ENCODE assay signal across 18 cellular contexts in the genomic region with DNA sequence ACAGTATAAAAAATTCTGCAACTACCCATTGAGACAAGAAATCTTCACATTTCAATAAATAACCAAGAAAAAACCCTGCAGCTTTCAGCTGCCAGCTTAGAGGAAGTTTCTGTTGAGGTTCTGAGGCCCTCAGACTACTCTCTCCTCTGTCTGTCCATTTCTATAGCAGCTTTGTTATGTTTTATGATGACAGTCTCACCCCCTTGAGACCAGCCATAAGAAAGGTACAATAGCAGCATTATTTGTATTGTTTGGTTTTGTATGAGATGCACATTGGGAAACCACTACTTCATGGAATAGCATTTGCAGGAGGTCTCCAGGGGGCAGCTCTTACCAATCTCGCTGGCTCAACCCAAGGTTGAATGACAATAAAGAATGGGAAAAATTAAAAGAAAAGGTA.
DNase-seq lines count a peak whose midpoint lies in the region; ATAC-seq and TF ChIP-seq lines count a peak whose summit lies in the region.
"Had no signal": no experiment of that assay in that cellular context is flagged by ENCODE, and none has a peak within 500 bp of the region (broad histone marks: within the 10 kb centered on the region; RNA-seq: fewer than 3 reads in every experiment).

No MANE protein-coding gene starts in this region.

- H3K36me3 ChIP-seq in HUES48 (ENCODE audit: control insufficient read depth, insufficient read depth, low read length) (no peaks in the 10 kb centered on the region), endodermal cell (ENCODE audit: control insufficient read depth, insufficient read depth, low read length) (no peaks in the 10 kb centered on the region)
- H3K36me3 ChIP-seq: BLaER1 treated with 17β-estradiol and CSF1 and Interleukin-3, amounts not matched to agents 10 nM and 100 nM had no signal

- no peak overlapping the region for H3K27ac Mint-ChIP-seq in endodermal cell
- H3K27ac Mint-ChIP-seq: CD8-positive, alpha-beta memory T cell; HFFc6; IgD-negative memory B cell had no signal

- H3K4me1 ChIP-seq in HUES48 (ENCODE audit: control insufficient read depth, insufficient read depth, low read length) (peaks cover 39% of the 10 kb centered on the region), endodermal cell (ENCODE audit: control insufficient read depth, insufficient read depth, low read length) (no peaks in the 10 kb centered on the region)

- ATAC-seq in HG03159 (IDR thresholded peaks at IDR 0.05; ENCODE audit: unreplicated experiment) = no peak

- DNase-seq in NCI-H187 treated with DMSO at 0.1 percent for 48 hours (lab: John Stamatoyannopoulos, UW) (peak; percentile 79), NCI-H345 treated with DMSO at 0.1 percent for 48 hours (lab: John Stamatoyannopoulos, UW; ENCODE audit: unreplicated experiment) (peak; percentile 74), endodermal cell (no peak), NCI-H2227 (lab: John Stamatoyannopoulos, UW; ENCODE audit: unreplicated experiment) (no peak), nucleus accumbens (lab: John Stamatoyannopoulos, UW) (no peak)
- DNase-seq: CD8-positive, alpha-beta memory T cell; HFFc6; Karpas-422; NCI-H1694; NCI-H524 treated with DMSO at 0.1 percent for 48 hours; NK-92 treated with Interleukin-12 subunit alpha and Interleukin-12 subunit beta, amount 100 ng/mL, for 24 hours; Right ventricle myocardium superior had no signal

- H3K27ac ChIP-seq in HUES48 (ENCODE audit: low read depth, low read length) = peak overlapping the region; percentile 51
- H3K27ac ChIP-seq in endodermal cell (ENCODE audit: low read depth, low read length) = peak overlapping the region; percentile 25
- H3K27ac ChIP-seq: BLaER1 treated with 17β-estradiol and CSF1 and Interleukin-3, amounts not matched to agents 10 nM and 100 nM; HL-60; SK-N-MC had no signal

- no peaks in the 10 kb centered on the region for H3K27me3 Mint-ChIP-seq in endodermal cell (ENCODE audit: insufficient read depth)

- WGBS in endodermal cell (ENCODE audit: insufficient coverage in 1 of 2, insufficient read length in 1 of 2), 2 experiments = 79 to 100% methylated on average over 1 of the region's 1 CpG

- H3K9me3 Mint-ChIP-seq in endodermal cell = no peaks in the 10 kb centered on the region
- H3K9me3 Mint-ChIP-seq: HFFc6, IgD-negative memory B cell had no signal

- H3K9me3 ChIP-seq in HUES48 (ENCODE audit: control insufficient read depth, insufficient read depth, low read length) (no peaks in the 10 kb centered on the region), endodermal cell (ENCODE audit: control insufficient read depth, low read length) (no peaks in the 10 kb centered on the region)
- H3K9me3 ChIP-seq: BLaER1 treated with 17β-estradiol and CSF1 and Interleukin-3, amounts not matched to agents 10 nM and 100 nM had no signal

- H3K4me3 ChIP-seq in HUES48 (ENCODE audit: low read depth, low read length) (no peak overlapping the region), endodermal cell (ENCODE audit: low read length) (no peak overlapping the region)
- H3K4me3 ChIP-seq: BLaER1 treated with 17β-estradiol and CSF1 and Interleukin-3, amounts not matched to agents 10 nM and 100 nM; SK-N-MC had no signal

- H3K4me3 Mint-ChIP-seq in endodermal cell = no peak overlapping the region
- H3K4me3 Mint-ChIP-seq: CD8-positive, alpha-beta memory T cell; HFFc6; IgD-negative memory B cell had no signal

- no peak overlapping the region for H3K9ac ChIP-seq in HUES48 (ENCODE audit: low read depth, low read length)
- no peak overlapping the region for H3K9ac ChIP-seq in endodermal cell (ENCODE audit: extremely low read depth, low read length, poor library complexity, severe bottlenecking)
- H3K9ac ChIP-seq: BLaER1 treated with 17β-estradiol and CSF1 and Interleukin-3, amounts not matched to agents 10 nM and 100 nM had no signal

- H3K27me3 ChIP-seq in HUES48 (ENCODE audit: control insufficient read depth, insufficient read depth, low read length) (no peaks in the 10 kb centered on the region), endodermal cell (ENCODE audit: control insufficient read depth, insufficient read depth, low read length, poor library complexity, severe bottlenecking) (no peaks in the 10 kb centered on the region)
- H3K27me3 ChIP-seq: BLaER1 treated with 17β-estradiol and CSF1 and Interleukin-3, amounts not matched to agents 10 nM and 100 nM had no signal

- no peaks in the 10 kb centered on the region for H3K36me3 Mint-ChIP-seq in endodermal cell (ENCODE audit: low read depth)
- H3K36me3 Mint-ChIP-seq: CD8-positive, alpha-beta memory T cell had no signal

- peaks cover 1% of the 10 kb centered on the region for H3K4me1 Mint-ChIP-seq in endodermal cell
- H3K4me1 Mint-ChIP-seq: CD8-positive, alpha-beta memory T cell had no signal

- no peak for TF ChIP-seq CTCF in endodermal cell (conservative IDR thresholded peaks at IDR 0.05)

Comparison
In these comparisons a context has a peak if more than half of its experiments do, and no peak if none do; other contexts are left out.
1. DNase-seq: peak in NCI-H187 treated with DMSO at 0.1 percent for 48 hours (single experiment) and NCI-H345 treated with DMSO at 0.1 percent for 48 hours (single experiment); none in endodermal cell (single experiment), NCI-H2227 (single experiment) and nucleus accumbens (0 of 56).